ENCODE assay signal across 8 cellular contexts in the genomic region with DNA sequence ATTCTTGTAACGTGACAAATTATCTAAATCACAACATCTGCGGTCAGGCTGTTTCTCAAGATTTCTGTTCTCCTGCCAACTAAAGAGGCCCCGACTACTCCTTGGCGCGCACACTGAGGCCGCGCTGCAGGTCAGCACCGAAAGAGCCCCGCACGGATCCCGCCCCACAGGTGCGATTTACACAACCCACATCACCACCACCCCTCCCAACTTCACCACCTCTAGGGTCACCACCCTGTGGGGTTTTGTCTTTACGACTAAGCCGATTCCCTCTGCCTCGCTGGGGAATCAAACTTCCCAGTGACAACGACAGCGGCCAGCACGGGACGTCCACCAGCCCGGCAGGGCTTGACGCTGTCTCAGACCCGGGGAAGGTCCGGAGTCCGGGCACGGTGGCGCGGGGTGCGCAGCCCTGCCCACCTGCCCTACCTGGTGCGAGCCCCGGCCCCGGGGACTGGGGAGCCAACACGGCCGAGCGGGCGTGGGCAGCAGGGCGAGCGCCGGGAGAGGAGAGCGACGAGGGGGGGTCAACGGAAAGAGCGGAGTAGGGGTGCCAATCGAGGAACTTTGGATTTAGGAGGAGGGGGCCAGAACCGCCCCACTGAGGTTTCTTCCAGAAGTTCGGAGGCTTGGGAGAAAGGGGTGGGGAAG. TPM values are rescaled to one million over a fixed set of nuclear protein-coding genes. Genes with fewer than 3 reads are reported as not detected.
DNase-seq lines count a peak whose midpoint lies in the region; ATAC-seq, FAIRE-seq and TF ChIP-seq lines count a peak whose summit lies in the region.

No MANE protein-coding gene starts in this region.

- peak overlapping the region; percentile 92 for H3K27ac ChIP-seq in astrocyte (ENCODE audit: low read depth, low read length)

- no peak for TF ChIP-seq CTCF in BE2C (IDR thresholded peaks at IDR 0.05; ENCODE audit: low read depth, low read length)
- TF ChIP-seq CTCF in astrocyte (IDR thresholded peaks at IDR 0.05; ENCODE audit: insufficient read depth, low read depth, low read length): no peak

- H3K4me2 ChIP-seq in astrocyte (ENCODE audit: low read length): peak overlapping the region; percentile 96

- H3K27me3 ChIP-seq in BE2C: peaks cover 77% of the 10 kb centered on the region
- H3K27me3 ChIP-seq in astrocyte (ENCODE audit: insufficient read depth, low read length): no peaks in the 10 kb centered on the region

- FAIRE-seq in astrocyte (lab: Jason Lieb, UNC): no peak

- H3K9me3 Mint-ChIP-seq in astrocyte (ENCODE audit: unreplicated experiment): no peaks in the 10 kb centered on the region

- H3K4me3 ChIP-seq in BE2C (ENCODE audit: low read depth, low read length): peak overlapping the region; percentile 73
- H3K4me3 ChIP-seq in astrocyte (ENCODE audit: insufficient read depth, low read depth, low read length): peak overlapping the region; percentile 91

- peak; percentile 13 for DNase-seq in BE2C
- peak; percentile 1 for DNase-seq in NCI-H69 (lab: John Stamatoyannopoulos, UW)
- peak; percentile 52 for DNase-seq in astrocyte (ENCODE audit: low read depth)
- peak; percentile 43 for DNase-seq in iPS-NIHi7 (ENCODE audit: extremely low spot score)
- peak; percentile 2 to 4 for DNase-seq in stimulated activated CD4-positive, alpha-beta T cell treated with anti-CD3 and anti-CD28 coated beads, Interleukin-2, amount 100 ng/mL, for 48 hours
- DNase-seq in cerebellum (ENCODE audit: low spot score): no peak
- DNase-seq in central memory CD4-positive, alpha-beta T cell: no peak

- peaks cover 39% of the 10 kb centered on the region for H3K4me1 Mint-ChIP-seq in astrocyte (ENCODE audit: low read depth, unreplicated experiment)

- H3K9me3 ChIP-seq in BE2C (no peaks in the 10 kb centered on the region), astrocyte (ENCODE audit: insufficient read depth, low read depth, low read length) (no peaks in the 10 kb centered on the region)

- peak overlapping the region; percentile 98 for H3K9ac ChIP-seq in astrocyte (ENCODE audit: low read length)

- peaks cover 56% of the 10 kb centered on the region for H3K79me2 ChIP-seq in astrocyte (ENCODE audit: insufficient read depth, low read length)

- H3K4me1 ChIP-seq in BE2C (no peaks in the 10 kb centered on the region), astrocyte (ENCODE audit: insufficient read depth, low read length) (peaks cover 23% of the 10 kb centered on the region)

- H4K20me1 ChIP-seq in astrocyte (ENCODE audit: insufficient read depth, low read length): peaks cover 19% of the 10 kb centered on the region

- peak overlapping the region; percentile 58 for H2AFZ ChIP-seq in astrocyte (ENCODE audit: low read depth, low read length)

- no peaks in the 10 kb centered on the region for H3K27me3 Mint-ChIP-seq in astrocyte (ENCODE audit: low read depth, unreplicated experiment)

- peak overlapping the region; percentile 96 for H3K4me3 Mint-ChIP-seq in astrocyte (ENCODE audit: unreplicated experiment)

- H3K27ac Mint-ChIP-seq in astrocyte (ENCODE audit: unreplicated experiment): peak overlapping the region; percentile 89

- no peaks in the 10 kb centered on the region for H3K36me3 ChIP-seq in BE2C
- peaks cover 2% of the 10 kb centered on the region for H3K36me3 ChIP-seq in astrocyte (ENCODE audit: insufficient read depth, low read length)

- ATAC-seq in GM21526 (IDR thresholded peaks at IDR 0.05; ENCODE audit: low FRiP score, unreplicated experiment): peak; percentile 21

- no peaks in the 10 kb centered on the region for H3K36me3 Mint-ChIP-seq in astrocyte (ENCODE audit: low read depth, unreplicated experiment)

RNA-seq across cellular contexts. Expression of a gene that starts 0.8 kb away (rescaled TPM):
- 1.8 TPM for polyA plus RNA-seq in BE2C (2012; ENCODE audit: insufficient read depth, insufficient read length, low read depth)
- total RNA-seq in astrocyte (168 and 200 TPM in 2 replicates), cerebellum (43.5 TPM)

Comparison
In these comparisons a context has a peak if more than half of its experiments do, and no peak if none do; other contexts are left out.
1. DNase-seq: peak in BE2C (single experiment), NCI-H69 (single experiment), astrocyte (single experiment), iPS-NIHi7 (single experiment) and stimulated activated CD4-positive, alpha-beta T cell treated with anti-CD3 and anti-CD28 coated beads, Interleukin-2, amount 100 ng/mL, for 48 hours (2 of 2); none in cerebellum (single experiment) and central memory CD4-positive, alpha-beta T cell (single experiment).